ENCODE assay signal across 8 cellular contexts in genomic region chr9:129333961-129334743, GRCh38.
DNase-seq lines count a peak whose midpoint lies in the region; ATAC-seq lines count a peak whose summit lies in the region.

No MANE protein-coding gene starts in this region.

- DNase-seq in NCI-H2171 treated with DMSO at 0.1 percent for 48 hours (lab: John Stamatoyannopoulos, UW) (peak; percentile 69), NCI-H2171 (lab: John Stamatoyannopoulos, UW) (no peak), NCI-H526 treated with DMSO at 0.1 percent for 48 hours (lab: John Stamatoyannopoulos, UW) (peak; percentile 11), Right ventricle myocardium superior (peak; percentile 96), nucleus accumbens (lab: John Stamatoyannopoulos, UW) (peak in 45 of 56 donors; percentile 8 to 77 (median 49)), OCI-M1 (lab: John Stamatoyannopoulos, UW) (no peak)

- H3K27ac ChIP-seq in adipose tissue (ENCODE audit: low read depth, low read length), result peak overlapping the region; percentile 83

- intact Hi-C loops in Right ventricle myocardium superior (cut with DNase I), result loop anchor here (2.0 kb wide), 1 partner anchor 79 kb away; no protein-coding TSS in a partner anchor

- ATAC-seq in Right ventricle myocardium superior (ENCODE audit: poor library complexity), result peak; percentile 90
- ATAC-seq in HG03196 (IDR thresholded peaks at IDR 0.05; ENCODE audit: unreplicated experiment), result no peak

- WGBS in adipose tissue, 3 donors, result 4% methylated on average over 29 to 30 of the region's 30 CpGs

Comparison
In these comparisons a context has a peak if more than half of its experiments do, and no peak if none do; other contexts are left out.
1. DNase-seq: peak in NCI-H2171 treated with DMSO at 0.1 percent for 48 hours (single experiment), NCI-H526 treated with DMSO at 0.1 percent for 48 hours (single experiment), Right ventricle myocardium superior (single experiment) and nucleus accumbens (45 of 56); none in NCI-H2171 (single experiment) and OCI-M1 (single experiment).